8 cellular contexts compared by ENCODE assay signal in the genomic region with DNA sequence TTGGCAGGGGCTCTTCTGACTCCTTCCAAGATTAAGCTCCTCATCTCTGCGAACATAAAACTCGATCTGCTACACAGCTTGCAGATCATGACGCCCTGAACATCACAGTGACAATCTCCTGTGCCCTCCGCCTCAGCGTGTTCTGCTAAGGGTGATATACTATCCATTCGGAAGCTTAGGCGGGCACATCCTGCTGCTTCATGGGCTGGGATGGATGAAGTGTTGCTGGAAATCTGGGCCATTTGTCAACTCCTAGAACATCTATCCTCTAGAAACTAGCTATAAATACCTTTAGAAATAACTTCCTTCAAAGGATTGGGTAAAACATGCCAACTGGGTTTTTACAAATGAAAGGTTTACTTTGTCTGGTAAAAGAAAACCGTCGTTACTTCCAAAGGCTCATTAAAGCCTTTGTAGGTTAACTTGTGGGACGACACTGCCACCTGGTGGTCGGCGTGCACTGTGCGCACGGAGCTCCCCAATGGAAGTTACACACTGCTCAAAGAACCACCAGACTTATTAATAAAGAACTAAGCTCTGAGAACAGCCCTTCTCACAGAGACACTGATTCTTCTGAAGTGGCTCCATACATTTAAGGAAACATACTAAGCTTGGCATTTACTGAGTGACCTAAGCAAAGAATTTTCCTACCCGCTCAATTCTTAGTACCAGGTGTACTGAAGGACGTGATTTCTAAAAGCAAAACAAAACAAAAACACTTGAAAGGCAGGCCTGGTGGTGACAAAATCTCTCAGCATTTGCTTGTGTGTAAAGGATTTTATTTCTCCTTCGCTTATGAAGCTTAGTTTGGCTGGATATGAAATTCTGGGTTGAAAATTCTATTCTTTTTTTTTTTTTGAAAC. TPM values are rescaled to one million over a fixed set of nuclear protein-coding genes. Genes with fewer than 3 reads are reported as not detected.
DNase-seq lines count a peak whose midpoint lies in the region; ATAC-seq and TF ChIP-seq lines count a peak whose summit lies in the region.

No MANE protein-coding gene starts in this region.

- peaks cover 5% of the 10 kb centered on the region for H3K36me3 Mint-ChIP-seq in Calu3 (ENCODE audit: insufficient read depth, unreplicated experiment)
- H3K36me3 Mint-ChIP-seq in activated CD8-positive, alpha-beta T cell treated with anti-CD3 and anti-CD28 coated beads, Interleukin-2, amount 10 ng/mL, durations not matched to agents 7 days and 5 days (ENCODE audit: low read depth), result peaks cover 18% of the 10 kb centered on the region

- no peak overlapping the region for H3K4me3 Mint-ChIP-seq in Calu3 (ENCODE audit: low read depth, unreplicated experiment)
- H3K4me3 Mint-ChIP-seq in activated CD8-positive, alpha-beta T cell treated with anti-CD3 and anti-CD28 coated beads, Interleukin-2, amount 10 ng/mL, durations not matched to agents 7 days and 5 days, result no peak overlapping the region

- peaks cover 16% of the 10 kb centered on the region for H3K27me3 Mint-ChIP-seq in Calu3 (ENCODE audit: unreplicated experiment)
- H3K27me3 Mint-ChIP-seq in activated CD8-positive, alpha-beta T cell treated with anti-CD3 and anti-CD28 coated beads, Interleukin-2, amount 10 ng/mL, durations not matched to agents 7 days and 5 days (ENCODE audit: low read depth), result no peaks in the 10 kb centered on the region

- BruUV-seq in Calu3 (replicated peaks; lab: Mats Ljungman, UMichigan), result no TSS peak

- peak; percentile 88 for TF ChIP-seq CTCF in Calu3 (IDR thresholded peaks at IDR 0.05; ENCODE audit: unreplicated experiment)

- POLR2A ChIA-PET in activated CD8-positive, alpha-beta T cell treated with anti-CD3 and anti-CD28 coated beads, Interleukin-2, amount 10 ng/mL, durations not matched to agents 7 days and 5 days (lab: Charles Lee), result interaction anchor here (0.8 to 1.4 kb wide), 3 partner anchors 144 to 287 kb away, joined by 3 to 7 read pairs (median 3); no protein-coding TSS in a partner anchor

- intact Hi-C loops in Calu3 (cut with micrococcal nuclease; ENCODE audit: unreplicated experiment), result loop anchor here (1.0 kb wide), 3 partner anchors 144 to 306 kb away; no protein-coding TSS in a partner anchor

- peak; percentile 66 for ATAC-seq in HG02798 (IDR thresholded peaks at IDR 0.05; ENCODE audit: poor library complexity, unreplicated experiment)
- ATAC-seq in activated CD8-positive, alpha-beta T cell treated with anti-CD3 and anti-CD28 coated beads, Interleukin-2, amount 10 ng/mL, durations not matched to agents 7 days and 5 days, result peak; percentile 98

- H3K9me3 Mint-ChIP-seq in Calu3 (ENCODE audit: low read depth, unreplicated experiment), result no peaks in the 10 kb centered on the region
- no peaks in the 10 kb centered on the region for H3K9me3 Mint-ChIP-seq in activated CD8-positive, alpha-beta T cell treated with anti-CD3 and anti-CD28 coated beads, Interleukin-2, amount 10 ng/mL, durations not matched to agents 7 days and 5 days (ENCODE audit: insufficient read depth)

- peaks cover 8% of the 10 kb centered on the region for H3K4me1 Mint-ChIP-seq in Calu3 (ENCODE audit: low read depth, unreplicated experiment)
- peaks cover 4% of the 10 kb centered on the region for H3K4me1 Mint-ChIP-seq in activated CD8-positive, alpha-beta T cell treated with anti-CD3 and anti-CD28 coated beads, Interleukin-2, amount 10 ng/mL, durations not matched to agents 7 days and 5 days (ENCODE audit: low read depth)

- CTCF ChIA-PET in Calu3 (lab: Charles Lee), result interaction anchor here (0.5 to 1.5 kb wide), 17 partner anchors 9 to 822 kb away, joined by 3 to 23 read pairs (median 4); a partner anchor contains a TSS
- CTCF ChIA-PET in activated CD8-positive, alpha-beta T cell treated with anti-CD3 and anti-CD28 coated beads, Interleukin-2, amount 10 ng/mL, durations not matched to agents 7 days and 5 days (lab: Charles Lee), result interaction anchor here (0.5 to 4.1 kb wide), 73 partner anchors 9 to 822 kb away, joined by 3 to 93 read pairs (median 4); no protein-coding TSS in a partner anchor

- DNase-seq in Calu3, result peak; percentile 88
- DNase-seq in NCI-H774 (lab: John Stamatoyannopoulos, UW), result peak; percentile 76
- DNase-seq in activated CD8-positive, alpha-beta T cell treated with anti-CD3 and anti-CD28 coated beads, Interleukin-2, amount 10 ng/mL, durations not matched to agents 7 days and 5 days, result peak; percentile 91
- DNase-seq in effector CD4-positive, alpha-beta T cell, result peak; percentile 90
- peak; percentile 88 for DNase-seq in lung microvascular endothelial cell (ENCODE audit: low read depth in 2 of 2)
- peak; percentile 74 to 87 (median 84) for DNase-seq in stimulated activated CD4-positive, alpha-beta T cell treated with anti-CD3 and anti-CD28 coated beads, TNF-alpha, amount 100 ng/mL, for 4 hours (ENCODE audit: low read depth in 3 of 3)
- no peak for DNase-seq in GOT3 (lab: John Stamatoyannopoulos, UW)

- no peak overlapping the region for H3K27ac Mint-ChIP-seq in Calu3 (ENCODE audit: unreplicated experiment)
- no peak overlapping the region for H3K27ac Mint-ChIP-seq in activated CD8-positive, alpha-beta T cell treated with anti-CD3 and anti-CD28 coated beads, Interleukin-2, amount 10 ng/mL, durations not matched to agents 7 days and 5 days

RNA-seq across cellular contexts. Expression of a gene that starts 21.5 kb away (rescaled TPM):
- 0.80 and 0.86 TPM in 2 replicates for total RNA-seq in Calu3 (2022)
- total RNA-seq in activated CD8-positive, alpha-beta T cell treated with anti-CD3 and anti-CD28 coated beads, Interleukin-2, amount 10 ng/mL, durations not matched to agents 7 days and 5 days, result 1 to 10 TPM; 6.8 to 7.0 TPM
- total RNA-seq in lung microvascular endothelial cell, result 0.22 TPM in 1 of 2 replicates, not detected in the other
